Comparison of ENCODE assay signal across 1 cellular context in the genomic region with DNA sequence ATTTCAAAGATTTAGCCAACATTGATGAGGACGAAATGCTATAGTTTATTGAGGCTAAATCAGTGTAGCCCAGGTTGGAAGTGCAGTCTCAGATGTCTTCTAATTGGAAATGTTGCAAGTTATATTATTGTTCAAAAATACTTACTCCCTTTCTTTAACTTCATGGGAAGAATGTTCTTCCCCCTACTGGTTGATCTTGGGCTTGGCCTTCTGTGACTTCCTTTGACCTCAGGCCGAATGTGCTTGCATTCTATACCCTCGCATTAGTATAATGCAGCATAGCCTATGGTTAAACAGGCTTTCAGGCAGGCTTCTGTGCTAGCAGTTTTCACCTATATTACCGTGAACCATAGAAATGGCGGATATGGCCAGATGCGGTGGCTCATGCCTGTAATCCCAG.
TF ChIP-seq lines count a peak whose summit lies in the region.

No MANE protein-coding gene starts in this region.

TF ChIP-seq in HCT116, 20 proteins besides CTCF, POLR2A, EP300 and RAD21 (continued from another document):
- TF ChIP-seq, protein P1, sequence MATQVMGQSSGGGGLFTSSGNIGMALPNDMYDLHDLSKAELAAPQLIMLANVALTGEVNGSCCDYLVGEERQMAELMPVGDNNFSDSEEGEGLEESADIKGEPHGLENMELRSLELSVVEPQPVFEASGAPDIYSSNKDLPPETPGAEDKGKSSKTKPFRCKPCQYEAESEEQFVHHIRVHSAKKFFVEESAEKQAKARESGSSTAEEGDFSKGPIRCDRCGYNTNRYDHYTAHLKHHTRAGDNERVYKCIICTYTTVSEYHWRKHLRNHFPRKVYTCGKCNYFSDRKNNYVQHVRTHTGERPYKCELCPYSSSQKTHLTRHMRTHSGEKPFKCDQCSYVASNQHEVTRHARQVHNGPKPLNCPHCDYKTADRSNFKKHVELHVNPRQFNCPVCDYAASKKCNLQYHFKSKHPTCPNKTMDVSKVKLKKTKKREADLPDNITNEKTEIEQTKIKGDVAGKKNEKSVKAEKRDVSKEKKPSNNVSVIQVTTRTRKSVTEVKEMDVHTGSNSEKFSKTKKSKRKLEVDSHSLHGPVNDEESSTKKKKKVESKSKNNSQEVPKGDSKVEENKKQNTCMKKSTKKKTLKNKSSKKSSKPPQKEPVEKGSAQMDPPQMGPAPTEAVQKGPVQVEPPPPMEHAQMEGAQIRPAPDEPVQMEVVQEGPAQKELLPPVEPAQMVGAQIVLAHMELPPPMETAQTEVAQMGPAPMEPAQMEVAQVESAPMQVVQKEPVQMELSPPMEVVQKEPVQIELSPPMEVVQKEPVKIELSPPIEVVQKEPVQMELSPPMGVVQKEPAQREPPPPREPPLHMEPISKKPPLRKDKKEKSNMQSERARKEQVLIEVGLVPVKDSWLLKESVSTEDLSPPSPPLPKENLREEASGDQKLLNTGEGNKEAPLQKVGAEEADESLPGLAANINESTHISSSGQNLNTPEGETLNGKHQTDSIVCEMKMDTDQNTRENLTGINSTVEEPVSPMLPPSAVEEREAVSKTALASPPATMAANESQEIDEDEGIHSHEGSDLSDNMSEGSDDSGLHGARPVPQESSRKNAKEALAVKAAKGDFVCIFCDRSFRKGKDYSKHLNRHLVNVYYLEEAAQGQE (IDR thresholded peaks at IDR 0.05; ENCODE audit: low read depth), result no peak
- TF ChIP-seq POLR2AphosphoS5 (IDR thresholded peaks at IDR 0.05; ENCODE audit: low read depth, low read length), result no peak
- no peak for TF ChIP-seq JUND (IDR thresholded peaks at IDR 0.05)
- no peak for TF ChIP-seq EGR1 (IDR thresholded peaks at IDR 0.05; ENCODE audit: low read depth)
- TF ChIP-seq EZH2 (IDR thresholded peaks at IDR 0.05), result no peak
- TF ChIP-seq CBX3 (IDR thresholded peaks at IDR 0.05; ENCODE audit: low read depth), result no peak
- no peak for TF ChIP-seq SIN3A (IDR thresholded peaks at IDR 0.05; ENCODE audit: low read depth)
- TF ChIP-seq FOSL1 (IDR thresholded peaks at IDR 0.05; ENCODE audit: low read depth), result no peak
- TF ChIP-seq SRF (IDR thresholded peaks at IDR 0.05; ENCODE audit: low read depth), result no peak
- no peak for TF ChIP-seq CEBPB (IDR thresholded peaks at IDR 0.05; ENCODE audit: low read depth)
- TF ChIP-seq, protein P2, sequence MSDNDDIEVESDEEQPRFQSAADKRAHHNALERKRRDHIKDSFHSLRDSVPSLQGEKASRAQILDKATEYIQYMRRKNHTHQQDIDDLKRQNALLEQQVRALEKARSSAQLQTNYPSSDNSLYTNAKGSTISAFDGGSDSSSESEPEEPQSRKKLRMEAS (IDR thresholded peaks at IDR 0.05), result no peak
- TF ChIP-seq, protein P3, sequence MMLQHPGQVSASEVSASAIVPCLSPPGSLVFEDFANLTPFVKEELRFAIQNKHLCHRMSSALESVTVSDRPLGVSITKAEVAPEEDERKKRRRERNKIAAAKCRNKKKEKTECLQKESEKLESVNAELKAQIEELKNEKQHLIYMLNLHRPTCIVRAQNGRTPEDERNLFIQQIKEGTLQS (IDR thresholded peaks at IDR 0.05), result no peak
- TF ChIP-seq ZFX (IDR thresholded peaks at IDR 0.05), result no peak
- TF ChIP-seq YY1 (IDR thresholded peaks at IDR 0.05; ENCODE audit: extremely low read depth, insufficient replicate concordance, low read depth, low read length), result no peak
- TF ChIP-seq ELF1 (IDR thresholded peaks at IDR 0.05; ENCODE audit: borderline replicate concordance, low read depth), result no peak
- no peak for TF ChIP-seq TCF7L2 (IDR thresholded peaks at IDR 0.05; ENCODE audit: borderline replicate concordance, extremely low read depth, insufficient read depth, insufficient read length)
